In the genomic region with DNA sequence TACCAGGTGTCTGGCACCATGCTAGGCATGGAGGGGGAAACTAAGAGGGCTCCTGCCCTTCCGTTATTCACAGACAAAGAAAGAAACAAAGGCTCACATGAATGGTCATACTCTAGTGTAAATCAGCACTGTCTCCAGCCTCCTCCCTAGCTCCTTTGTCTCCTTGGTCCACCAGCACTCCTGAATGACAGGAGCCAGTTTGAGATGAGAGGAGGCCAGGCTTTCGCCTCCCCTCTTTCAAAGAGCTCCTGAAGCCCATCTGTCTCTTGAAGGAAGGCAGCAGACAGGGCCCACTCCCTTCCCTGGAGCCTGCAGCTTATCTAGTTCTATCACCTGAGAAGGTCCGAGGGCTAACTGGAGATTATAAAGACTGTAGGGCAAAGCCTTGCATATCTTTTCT, we compare ENCODE assay signal across 22 cellular contexts. TPM values are rescaled to one million over a fixed set of nuclear protein-coding genes. Genes with fewer than 3 reads are reported as not detected.
A peak's percentile ranks its signal among the peaks of the same experiment; 100 is the strongest.
DNase-seq lines count a peak whose midpoint lies in the region; TF ChIP-seq lines count a peak whose summit lies in the region.
"Had no signal": no experiment of that assay in that cellular context is flagged by ENCODE, and none has a peak within 500 bp of the region (broad histone marks: within the 10 kb centered on the region; RNA-seq: fewer than 3 reads in every experiment).

No MANE protein-coding gene starts in this region.

- H3K36me3 Mint-ChIP-seq in glutamatergic neuron (ENCODE audit: unreplicated experiment): no peaks in the 10 kb centered on the region
- H3K36me3 Mint-ChIP-seq in neural progenitor cell: no peaks in the 10 kb centered on the region
- H3K36me3 Mint-ChIP-seq: CD14-positive monocyte, IgD-negative memory B cell had no signal

- TF ChIP-seq CTCF in OCI-LY1 (IDR thresholded peaks at IDR 0.05; ENCODE audit: low read length): no peak
- no peak for TF ChIP-seq CTCF in glutamatergic neuron (IDR thresholded peaks at IDR 0.05; ENCODE audit: partially characterized antibody, unreplicated experiment)
- no peak for TF ChIP-seq CTCF in neural progenitor cell (IDR thresholded peaks at IDR 0.05)

- no peaks in the 10 kb centered on the region for H3K36me3 ChIP-seq in OCI-LY1 (ENCODE audit: insufficient read depth, low read length)
- H3K36me3 ChIP-seq in neural progenitor cell: no peaks in the 10 kb centered on the region

- H3K27me3 ChIP-seq in OCI-LY1 (ENCODE audit: insufficient read depth, low read length) (no peaks in the 10 kb centered on the region), neural progenitor cell (no peaks in the 10 kb centered on the region)
- H3K27me3 ChIP-seq: MG63 had no signal

- H3K4me3 Mint-ChIP-seq in glutamatergic neuron (ENCODE audit: unreplicated experiment) (no peak overlapping the region), neural progenitor cell (no peak overlapping the region)
- H3K4me3 Mint-ChIP-seq: CD14-positive monocyte, HFFc6, IgD-negative memory B cell had no signal

- H3K27ac Mint-ChIP-seq in glutamatergic neuron (ENCODE audit: unreplicated experiment): peak overlapping the region; percentile 62
- H3K27ac Mint-ChIP-seq in neural progenitor cell: no peak overlapping the region
- H3K27ac Mint-ChIP-seq: CD14-positive monocyte, HFFc6, IgD-negative memory B cell had no signal

- no peaks in the 10 kb centered on the region for H3K9me2 ChIP-seq in OCI-LY1 (ENCODE audit: low read depth, low read length)

- H3F3A ChIP-seq in OCI-LY1 (ENCODE audit: insufficient read depth, low read length) (no peaks in the 10 kb centered on the region), neural progenitor cell (ENCODE audit: low read depth) (peaks cover 13% of the 10 kb centered on the region)

- H4K20me1 ChIP-seq in OCI-LY1 (ENCODE audit: insufficient read depth, low read length): no peaks in the 10 kb centered on the region
- H4K20me1 ChIP-seq in neural progenitor cell (ENCODE audit: low read depth): no peaks in the 10 kb centered on the region

- H3K9ac ChIP-seq in OCI-LY1 (ENCODE audit: low read length): no peak overlapping the region
- no peak overlapping the region for H3K9ac ChIP-seq in neural progenitor cell

- H3K79me2 ChIP-seq in OCI-LY1 (ENCODE audit: insufficient read depth, low read length) (no peaks in the 10 kb centered on the region), neural progenitor cell (ENCODE audit: low read depth) (no peaks in the 10 kb centered on the region)

- H3K27ac ChIP-seq in OCI-LY1 (ENCODE audit: low read depth, low read length, poor library complexity, severe bottlenecking) (peak overlapping the region; percentile 80), neural progenitor cell (no peak overlapping the region)
- H3K27ac ChIP-seq: 22Rv1 had no signal

- peaks cover 2% of the 10 kb centered on the region for H3K9me3 Mint-ChIP-seq in glutamatergic neuron (ENCODE audit: unreplicated experiment)
- no peaks in the 10 kb centered on the region for H3K9me3 Mint-ChIP-seq in neural progenitor cell
- H3K9me3 Mint-ChIP-seq: HFFc6, IgD-negative memory B cell had no signal

- no peak overlapping the region for H3K4me3 ChIP-seq in OCI-LY1 (ENCODE audit: low read depth, low read length, poor library complexity, severe bottlenecking)
- H3K4me3 ChIP-seq in neural progenitor cell: no peak overlapping the region
- H3K4me3 ChIP-seq: MG63 had no signal

- H2AFZ ChIP-seq in OCI-LY1 (ENCODE audit: low read length) (peak overlapping the region; percentile 22), neural progenitor cell (replicated peaks) (peak overlapping the region; percentile 27)

- H3K4me1 ChIP-seq in OCI-LY1 (ENCODE audit: insufficient read depth, low read length, severe bottlenecking) (peaks cover 74% of the 10 kb centered on the region), neural progenitor cell (peaks cover 13% of the 10 kb centered on the region)

- H3K4me1 Mint-ChIP-seq in glutamatergic neuron (ENCODE audit: low read depth, unreplicated experiment) (peaks cover 9% of the 10 kb centered on the region), neural progenitor cell (peaks cover 2% of the 10 kb centered on the region)
- H3K4me1 Mint-ChIP-seq: CD14-positive monocyte, IgD-negative memory B cell had no signal

- H3K4me2 ChIP-seq in OCI-LY1 (ENCODE audit: low read length) (peak overlapping the region; percentile 2; the same call in 1 of the 2 replicates), neural progenitor cell (no peak overlapping the region)

- peaks cover 1% of the 10 kb centered on the region for H3K27me3 Mint-ChIP-seq in glutamatergic neuron (ENCODE audit: unreplicated experiment)
- no peaks in the 10 kb centered on the region for H3K27me3 Mint-ChIP-seq in neural progenitor cell (ENCODE audit: insufficient read depth, low read depth)

- DNase-seq in NCI-H2107 treated with DMSO at 0.1 percent for 48 hours (lab: John Stamatoyannopoulos, UW; ENCODE audit: unreplicated experiment) (peak; percentile 50), NCI-H2107 (lab: John Stamatoyannopoulos, UW) (no peak), glutamatergic neuron (no peak), neural progenitor cell (ENCODE audit: low spot score) (peak; percentile 29), HuH-7 (ENCODE audit: low spot score) (no peak)
- DNase-seq in stimulated activated CD4-positive, alpha-beta T cell treated with anti-CD3 and anti-CD28 coated beads, Interleukin-2, amount 100 ng/mL, for 24 hours: no peak
- DNase-seq in central memory CD4-positive, alpha-beta T cell: no peak
- DNase-seq: DMS79 treated with DMSO at 0.1 percent for 48 hours, HFFc6, Kasumi-1, MG63, NCI-H1048, NCI-H1436 treated with DMSO at 0.1 percent for 48 hours, NCI-H2029 treated with DMSO at 0.1 percent for 48 hours, NCI-H226, NCI-H526, SIG-M5 had no signal

- no peaks in the 10 kb centered on the region for H3K9me3 ChIP-seq in OCI-LY1 (ENCODE audit: low read length)
- H3K9me3 ChIP-seq in neural progenitor cell (ENCODE audit: low read depth): no peaks in the 10 kb centered on the region
- H3K9me3 ChIP-seq: MG63 had no signal

RNA-seq across cellular contexts. Expression of gene SATB2, which starts 18.6 kb away (rescaled TPM):
- 20.8 TPM for total RNA-seq in glutamatergic neuron (ENCODE audit: unreplicated experiment)
- total RNA-seq in neural progenitor cell (ENCODE audit: low replicate concordance): 2.2 and 3.7 TPM in 2 replicates
- total RNA-seq: G401 had no signal

Comparison
In these comparisons a context has a peak if more than half of its experiments do, and no peak if none do; other contexts are left out.
1. DNase-seq: peak in NCI-H2107 treated with DMSO at 0.1 percent for 48 hours (single experiment) and neural progenitor cell (single experiment); none in NCI-H2107 (single experiment), glutamatergic neuron (single experiment), HuH-7 (single experiment), stimulated activated CD4-positive, alpha-beta T cell treated with anti-CD3 and anti-CD28 coated beads, Interleukin-2, amount 100 ng/mL, for 24 hours (0 of 2) and central memory CD4-positive, alpha-beta T cell (single experiment).